Comparison of ENCODE assay signal across 11 cellular contexts in genomic region chr13:31009166-31009565, GRCh38.
DNase-seq lines count a peak whose midpoint lies in the region; ATAC-seq and TF ChIP-seq lines count a peak whose summit lies in the region.
"Had no signal": no experiment of that assay in that cellular context is flagged by ENCODE, and none has a peak within 500 bp of the region (broad histone marks: within the 10 kb centered on the region; RNA-seq: fewer than 3 reads in every experiment).

No MANE protein-coding gene starts in this region.

- H3K9me2 ChIP-seq in PC-9 (ENCODE audit: insufficient read depth), result no peaks in the 10 kb centered on the region

- peak; percentile 42 for ATAC-seq in GM18508 (IDR thresholded peaks at IDR 0.05; ENCODE audit: insufficient read depth, unreplicated experiment)
- ATAC-seq in HG02981 (IDR thresholded peaks at IDR 0.05; ENCODE audit: unreplicated experiment), result peak; percentile 79

- H4K91ac ChIP-seq in mesenchymal stem cell (ENCODE audit: low read length), result peak overlapping the region; percentile 20

- no peak overlapping the region for H4K8ac ChIP-seq in mesenchymal stem cell (ENCODE audit: low read length)

- no peak overlapping the region for H2BK15ac ChIP-seq in mesenchymal stem cell (ENCODE audit: low read depth, poor library complexity, severe bottlenecking)

- peak overlapping the region in 1 of 2 experiments; percentile 76 for H3K18ac ChIP-seq in mesenchymal stem cell (ENCODE audit: low read depth in 1 of 2, low read length in 2 of 2)

- intact Hi-C loops in PC-9 (cut with micrococcal nuclease; ENCODE audit: unreplicated experiment), result no loop called here

- peak overlapping the region in 1 of 2 experiments; percentile 80 for H3K4ac ChIP-seq in mesenchymal stem cell (ENCODE audit: low read depth in 1 of 2, low read length in 2 of 2)

- H3K23ac ChIP-seq in mesenchymal stem cell (ENCODE audit: low read length in 2 of 2), result peak overlapping the region in 1 of 2 experiments; percentile 73

- peak overlapping the region; percentile 27 for H2AK5ac ChIP-seq in mesenchymal stem cell (ENCODE audit: low read length, severe bottlenecking)

- POLR2A ChIA-PET in PC-9 (lab: Charles Lee; ENCODE audit: unreplicated experiment), result no interaction called here

- H3K36me3 ChIP-seq in brain microvascular endothelial cell (replicated peaks), result no peaks in the 10 kb centered on the region
- no peaks in the 10 kb centered on the region for H3K36me3 ChIP-seq in mesenchymal stem cell (ENCODE audit: control insufficient read depth in 1 of 2, insufficient read depth in 2 of 2, low read depth in 1 of 2, low read length in 2 of 2)
- no peaks in the 10 kb centered on the region for H3K36me3 ChIP-seq in PC-9 (ENCODE audit: low read depth)
- H3K36me3 ChIP-seq: stomach had no signal

- in situ Hi-C loops in brain microvascular endothelial cell (cut with HindIII; ENCODE audit: low pct_ligation_motif_present, low sequenced_read_pairs), result no loop called here

- TF ChIP-seq CTCF in brain microvascular endothelial cell (IDR thresholded peaks at IDR 0.05; ENCODE audit: low read depth, low read length, missing control alignments), result no peak
- TF ChIP-seq CTCF in PC-9 (conservative IDR thresholded peaks at IDR 0.05), result no peak

- peak overlapping the region; percentile 20 to 55 for H2BK12ac ChIP-seq in mesenchymal stem cell (ENCODE audit: low read length in 2 of 2)

- BruUV-seq in PC-9 (replicated peaks; lab: Mats Ljungman, UMichigan), result no TSS peak

- no peaks in the 10 kb centered on the region for H3K79me1 ChIP-seq in mesenchymal stem cell (replicated peaks; ENCODE audit: low read length, poor library complexity, severe bottlenecking)

- H3F3A ChIP-seq in PC-9 (ENCODE audit: insufficient read depth, low read depth), result peaks cover 10% of the 10 kb centered on the region; the same call in 1 of the 2 replicates

- no peak overlapping the region for H3K27ac ChIP-seq in brain microvascular endothelial cell
- no peak overlapping the region for H3K27ac ChIP-seq in mesenchymal stem cell (ENCODE audit: low read length, poor library complexity, severe bottlenecking)
- no peak overlapping the region for H3K27ac ChIP-seq in PC-9
- H3K27ac ChIP-seq: C4-2B, stomach had no signal

- H3K79me2 ChIP-seq in PC-9 (ENCODE audit: low read depth), result no peaks in the 10 kb centered on the region

- CTCF ChIA-PET in PC-9 (lab: Charles Lee), result no interaction called here

- no peak overlapping the region for H3K14ac ChIP-seq in mesenchymal stem cell (ENCODE audit: low read length in 2 of 2)

- no peak overlapping the region for H3K4me2 ChIP-seq in mesenchymal stem cell (ENCODE audit: low read length, poor library complexity, severe bottlenecking)
- no peak overlapping the region for H3K4me2 ChIP-seq in PC-9

- no peaks in the 10 kb centered on the region for H3K9me3 ChIP-seq in mesenchymal stem cell (ENCODE audit: control insufficient read depth, low read length)
- no peaks in the 10 kb centered on the region for H3K9me3 ChIP-seq in PC-9 (ENCODE audit: insufficient read depth, low read depth)
- H3K9me3 ChIP-seq: stomach had no signal

- DNase-seq in brain microvascular endothelial cell, result peak; percentile 22
- DNase-seq in mesenchymal stem cell, result no peak
- no peak for DNase-seq in PC-9
- no peak for DNase-seq in NCI-H1092 treated with DMSO at 0.1 percent for 48 hours (lab: John Stamatoyannopoulos, UW)
- DNase-seq in stimulated activated CD8-positive, alpha-beta memory T cell treated with anti-CD3 and anti-CD28 coated beads, Interleukin-4, amount 100 ng/mL, for 48 hours, result no peak
- DNase-seq: activated CD4-positive, alpha-beta T cell treated with anti-CD3 and anti-CD28 coated beads for 1 hour; NCI-H82; stomach had no signal

- H2AFZ ChIP-seq in mesenchymal stem cell (ENCODE audit: low read depth, low read length) (no peak overlapping the region), PC-9 (no peak overlapping the region)

- 92% methylated on average over 5 of the region's 5 CpGs for WGBS in mesenchymal stem cell

- H3K27me3 ChIP-seq in brain microvascular endothelial cell (replicated peaks) (no peaks in the 10 kb centered on the region), mesenchymal stem cell (ENCODE audit: control insufficient read depth in 1 of 2, insufficient read depth in 1 of 2, low read length in 2 of 2) (peaks cover 0 to 7% of the 10 kb centered on the region in 2 experiments), PC-9 (ENCODE audit: insufficient read depth, low read depth) (no peaks in the 10 kb centered on the region)

- peaks cover 6% of the 10 kb centered on the region for H3K4me1 ChIP-seq in mesenchymal stem cell (ENCODE audit: control insufficient read depth, insufficient read depth, low read depth, low read length)
- H3K4me1 ChIP-seq in PC-9 (replicated peaks; ENCODE audit: insufficient read depth), result peaks cover 17% of the 10 kb centered on the region
- H3K4me1 ChIP-seq: stomach had no signal

- no peaks in the 10 kb centered on the region for H4K20me1 ChIP-seq in PC-9 (ENCODE audit: insufficient read depth)

- H2BK120ac ChIP-seq in mesenchymal stem cell (ENCODE audit: low read depth, low read length), result no peak overlapping the region

- H3K4me3 ChIP-seq in brain microvascular endothelial cell (ENCODE audit: low read depth, low read length) (no peak overlapping the region), mesenchymal stem cell (ENCODE audit: insufficient read depth in 1 of 2, low read depth in 1 of 2, low read length in 2 of 2) (no peak overlapping the region), PC-9 (no peak overlapping the region)
- H3K4me3 ChIP-seq: stomach had no signal

- H3K9ac ChIP-seq in mesenchymal stem cell (ENCODE audit: low read length), result no peak overlapping the region

- no peak overlapping the region for H2BK5ac ChIP-seq in mesenchymal stem cell (ENCODE audit: low read depth, low read length, poor library complexity, severe bottlenecking)
